Comparison of ENCODE assay signal across 8 cellular contexts in the genomic region with DNA sequence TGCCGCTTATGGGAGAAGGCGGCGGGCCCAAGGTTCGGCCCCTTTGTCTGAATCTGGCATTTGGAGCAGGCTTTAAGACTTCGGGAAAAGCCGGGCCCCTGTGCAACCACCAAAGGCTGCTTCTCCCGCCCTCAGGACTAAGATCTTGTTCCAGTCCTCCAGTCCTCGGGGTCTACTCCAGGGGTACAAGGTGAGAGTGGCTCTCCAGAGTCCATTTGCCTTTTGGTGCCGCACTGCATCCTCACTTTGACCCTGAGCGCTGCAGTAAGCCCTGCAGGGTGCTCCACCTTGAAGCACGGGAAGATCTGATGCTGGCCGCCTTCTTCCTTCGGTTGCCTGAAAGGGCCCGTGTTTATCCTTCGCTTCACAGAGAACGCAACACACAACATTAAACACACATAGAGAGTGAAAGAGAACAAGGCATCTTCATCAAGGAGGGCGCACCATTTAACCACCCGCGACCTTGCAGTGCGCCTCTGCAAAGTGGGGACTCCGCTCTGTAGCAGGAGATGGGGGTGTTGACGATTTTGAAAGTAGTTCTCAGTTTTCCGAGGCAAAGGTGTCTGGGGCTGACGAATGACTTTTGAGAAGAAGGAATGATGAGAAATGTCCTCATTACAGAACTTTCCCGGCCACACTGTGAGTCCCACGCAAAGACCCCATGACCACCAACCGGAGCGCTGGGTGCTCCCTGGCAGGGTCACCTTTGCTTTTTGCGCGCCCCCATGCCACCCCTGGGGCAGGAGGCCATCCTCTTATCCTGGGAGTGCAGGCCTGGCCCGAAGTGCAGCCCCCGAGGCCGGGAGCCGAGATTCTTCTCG. TPM values are rescaled to one million over a fixed set of nuclear protein-coding genes. Genes with fewer than 3 reads are reported as not detected.
DNase-seq lines count a peak whose midpoint lies in the region; ATAC-seq and TF ChIP-seq lines count a peak whose summit lies in the region.

No MANE protein-coding gene starts in this region.

- H2BK15ac ChIP-seq in IMR-90 (ENCODE audit: low read depth, low read length), result no peak overlapping the region

- ATAC-seq in IMR-90 (ENCODE audit: low read depth), result no peak

- no peaks in the 10 kb centered on the region for H3K79me2 ChIP-seq in neural cell (replicated peaks; ENCODE audit: insufficient read depth, low read length)

- no peak for TF ChIP-seq EP300 in neural cell (conservative IDR thresholded peaks at IDR 0.05; ENCODE audit: poor library complexity, severe bottlenecking)

- dilution Hi-C loops in IMR-90 (cut with HindIII; ENCODE audit: low sequenced_read_pairs, unreplicated experiment), result no loop called here

- H4K20me1 ChIP-seq in IMR-90 (ENCODE audit: insufficient read depth, low read length), result no peaks in the 10 kb centered on the region
- H4K20me1 ChIP-seq in neural cell (ENCODE audit: insufficient read depth), result no peaks in the 10 kb centered on the region

- H2AK5ac ChIP-seq in IMR-90 (ENCODE audit: low read depth, low read length), result no peak overlapping the region

- H4K5ac ChIP-seq in IMR-90 (ENCODE audit: low read depth, low read length), result no peak overlapping the region

- H4K91ac ChIP-seq in IMR-90 (ENCODE audit: insufficient read depth, low read depth, low read length), result no peak overlapping the region

- intact Hi-C loops in IMR-90 (cut with micrococcal nuclease), result no loop called here
- intact Hi-C loops in dendritic cell treated with granulocyte-macrophage colony-stimulating factor and Interleukin-4, amounts not matched to agents 40 ng/mL and 50 ng/mL, for 4 days (cut with micrococcal nuclease), result loop anchor here (2.0 kb wide), 1 partner anchor 25 kb away; a partner anchor contains a TSS

- H3K9ac ChIP-seq in IMR-90 (ENCODE audit: low read depth, low read length), result no peak overlapping the region
- H3K9ac ChIP-seq in neural cell (ENCODE audit: low read length), result no peak overlapping the region

- H3K23ac ChIP-seq in IMR-90 (ENCODE audit: low read depth, low read length), result no peak overlapping the region

- H3K56ac ChIP-seq in IMR-90 (ENCODE audit: extremely low read depth, insufficient read depth, low read length), result no peak overlapping the region

- H3K27ac ChIP-seq in AG04450 (ENCODE audit: low read depth, low read length), result no peak overlapping the region
- no peak overlapping the region for H3K27ac ChIP-seq in IMR-90 (ENCODE audit: insufficient read depth, low read length)
- no peak overlapping the region for H3K27ac ChIP-seq in neural cell (ENCODE audit: low read length)

- H3K9me3 Mint-ChIP-seq in dendritic cell treated with granulocyte-macrophage colony-stimulating factor and Interleukin-4, amounts not matched to agents 40 ng/mL and 50 ng/mL, for 4 days, result peaks cover 14% of the 10 kb centered on the region

- H3K4ac ChIP-seq in IMR-90 (ENCODE audit: low read depth, low read length), result no peak overlapping the region

- H3K36me3 Mint-ChIP-seq in dendritic cell treated with granulocyte-macrophage colony-stimulating factor and Interleukin-4, amounts not matched to agents 40 ng/mL and 50 ng/mL, for 4 days (ENCODE audit: low read depth), result peaks cover 36% of the 10 kb centered on the region

- peaks cover 4% of the 10 kb centered on the region for H3K4me1 ChIP-seq in IMR-90 (ENCODE audit: control insufficient read depth, insufficient read depth, low read length)

- no peak for DNase-seq in AG04450 (ENCODE audit: low read depth, low spot score)
- no peak for DNase-seq in IMR-90
- no peak for DNase-seq in DMS53 (lab: John Stamatoyannopoulos, UW)
- DNase-seq in cerebellar nuclear complex (lab: John Stamatoyannopoulos, UW), result no peak
- DNase-seq in OCI-M1 (lab: John Stamatoyannopoulos, UW), result no peak
- no peak for DNase-seq in UCSD-AML1 (lab: John Stamatoyannopoulos, UW; ENCODE audit: unreplicated experiment)

- no peak overlapping the region for H2BK120ac ChIP-seq in IMR-90 (ENCODE audit: low read depth, low read length)

- peak overlapping the region; percentile 75 for H3K4me3 Mint-ChIP-seq in dendritic cell treated with granulocyte-macrophage colony-stimulating factor and Interleukin-4, amounts not matched to agents 40 ng/mL and 50 ng/mL, for 4 days

- no peak for TF ChIP-seq RAD21 in IMR-90 (IDR thresholded peaks at IDR 0.05; ENCODE audit: low read length)
- TF ChIP-seq RAD21 in neural cell (conservative IDR thresholded peaks at IDR 0.05), result no peak

- in situ Hi-C loops in IMR-90 (cut with MboI; ENCODE audit: low sequenced_read_pairs), result loop anchor here (25.0 kb wide), 1 partner anchor 355 kb away; no protein-coding TSS in a partner anchor

- no peaks in the 10 kb centered on the region for H3K36me3 ChIP-seq in IMR-90 (ENCODE audit: control insufficient read depth, insufficient read depth, low read length)
- H3K36me3 ChIP-seq in neural cell (ENCODE audit: insufficient read depth, low read length), result no peaks in the 10 kb centered on the region

- H3K79me1 ChIP-seq in IMR-90 (ENCODE audit: low read depth in 1 of 2, low read length in 2 of 2), result no peaks in the 10 kb centered on the region

- no TSS peak for BruUV-seq in IMR-90 (replicated peaks; lab: Mats Ljungman, UMichigan)

- 32% methylated on average over 14 of the region's 35 CpGs; no CpG with 5 or more reads in 1 of the 2 experiments for WGBS in IMR-90 (ENCODE audit: extremely low coverage in 2 of 2, insufficient read length in 1 of 2), 2 experiments

- no peak overlapping the region for H3K27ac Mint-ChIP-seq in dendritic cell treated with granulocyte-macrophage colony-stimulating factor and Interleukin-4, amounts not matched to agents 40 ng/mL and 50 ng/mL, for 4 days

- CTCF ChIA-PET in AG04450 (lab: Charles Lee) (no interaction called here), IMR-90 (lab: Yijun Ruan, JAX) (no interaction called here)

- H2AFZ ChIP-seq in IMR-90 (replicated peaks; ENCODE audit: low read length, poor library complexity) (peak overlapping the region; percentile 19), neural cell (ENCODE audit: low read depth, low read length) (no peak overlapping the region)

- H3K18ac ChIP-seq in IMR-90 (ENCODE audit: low read depth, low read length), result no peak overlapping the region

- peak overlapping the region; percentile 58; the same call in 1 of the 2 replicates for H3K4me3 ChIP-seq in AG04450 (ENCODE audit: low read depth, low read length)
- no peak overlapping the region for H3K4me3 ChIP-seq in IMR-90 (ENCODE audit: insufficient read depth, low read depth, low read length)
- peak overlapping the region; percentile 69 for H3K4me3 ChIP-seq in neural cell (ENCODE audit: low read length)

- peaks cover 38% of the 10 kb centered on the region for H3K4me1 Mint-ChIP-seq in dendritic cell treated with granulocyte-macrophage colony-stimulating factor and Interleukin-4, amounts not matched to agents 40 ng/mL and 50 ng/mL, for 4 days (ENCODE audit: low read depth)

- TF ChIP-seq POLR2A in IMR-90 (IDR thresholded peaks at IDR 0.05; ENCODE audit: low read depth, low read length), result no peak

- POLR2A ChIA-PET in AG04450 (lab: Yijun Ruan, JAX), result no interaction called here
- POLR2A ChIA-PET in IMR-90 (lab: Charles Lee; ENCODE audit: unreplicated experiment), result no interaction called here

- H3K14ac ChIP-seq in IMR-90 (replicated peaks; ENCODE audit: low read depth, low read length), result no peak overlapping the region

- no peak overlapping the region for H2BK20ac ChIP-seq in IMR-90 (ENCODE audit: low read depth, low read length)

- H4K8ac ChIP-seq in IMR-90 (ENCODE audit: low read depth in 2 of 2, low read length in 2 of 2), result no peak overlapping the region

- H3K27me3 Mint-ChIP-seq in dendritic cell treated with granulocyte-macrophage colony-stimulating factor and Interleukin-4, amounts not matched to agents 40 ng/mL and 50 ng/mL, for 4 days, result peaks cover 15% of the 10 kb centered on the region

- H3K9me1 ChIP-seq in IMR-90 (ENCODE audit: insufficient read depth, low read length), result no peaks in the 10 kb centered on the region

- no peaks in the 10 kb centered on the region for H3K9me2 ChIP-seq in neural cell (ENCODE audit: insufficient read depth, low read length)

- H2AK9ac ChIP-seq in IMR-90 (replicated peaks; ENCODE audit: low read depth, low read length, poor library complexity), result no peak overlapping the region

- no peak for TF ChIP-seq CTCF in AG04450 (IDR thresholded peaks at IDR 0.05; ENCODE audit: low read depth, low read length)
- TF ChIP-seq CTCF in IMR-90 (conservative IDR thresholded peaks at IDR 0.05; ENCODE audit: low read depth, low read length), result no peak
- no peak for TF ChIP-seq CTCF in neural cell (IDR thresholded peaks at IDR 0.05; ENCODE audit: poor library complexity, severe bottlenecking)

- H3K9me3 ChIP-seq in AG04450 (ENCODE audit: control insufficient read depth, insufficient read depth, low read length) (peaks cover 3% of the 10 kb centered on the region), IMR-90 (ENCODE audit: control insufficient read depth, insufficient read depth, low read length) (no peaks in the 10 kb centered on the region), neural cell (ENCODE audit: low read length) (peaks cover 4% of the 10 kb centered on the region)

- no peaks in the 10 kb centered on the region for H3F3A ChIP-seq in neural cell (ENCODE audit: insufficient read depth, low read length, poor library complexity, severe bottlenecking)

- H2BK5ac ChIP-seq in IMR-90 (ENCODE audit: low read depth, low read length, poor library complexity, severe bottlenecking), result no peak overlapping the region

- no peak overlapping the region; the same call in 1 of the 2 replicates for H3K4me2 ChIP-seq in IMR-90 (ENCODE audit: low read depth, low read length)
- H3K4me2 ChIP-seq in neural cell (ENCODE audit: low read length), result peak overlapping the region; percentile 30

- H3K27me3 ChIP-seq in AG04450 (ENCODE audit: control insufficient read depth, insufficient read depth, low read length) (peaks cover 47% of the 10 kb centered on the region), IMR-90 (ENCODE audit: control insufficient read depth, insufficient read depth, low read length) (peaks cover 41% of the 10 kb centered on the region), neural cell (ENCODE audit: insufficient read depth, low read depth, low read length) (peaks cover 51% of the 10 kb centered on the region)

RNA-seq across cellular contexts. Expression of a gene that starts 1.0 kb away (rescaled TPM):
- polyA plus RNA-seq in AG04450 (2011; rRNA removed) (0.15 and 0.17 TPM in 2 replicates), IMR-90 (2012; rRNA removed) (0.73 and 0.86 TPM in 2 replicates), neural cell (5.8 and 6.5 TPM in 2 replicates)
- polyA minus RNA-seq in AG04450 (2011; rRNA and poly(A)+ RNA removed), result 0.14 TPM in 1 of 2 replicates, not detected in the other
- total RNA-seq in IMR-90 (2012; rRNA removed), result under 0.01 and 0.18 TPM in 2 replicates
- 0.34 and 1.1 TPM in 2 replicates for polyA plus RNA-seq in IMR-90 (2012; cell fraction: cytosol; rRNA removed)
- polyA plus RNA-seq in IMR-90 (2012; cell fraction: nucleus; rRNA removed; ENCODE audit: low replicate concordance), result 2.6 and 3.5 TPM in 2 replicates
- polyA minus RNA-seq in neural cell, result 4.9 and 6.9 TPM in 2 replicates

RNA-seq across cellular contexts. Expression of a gene that starts 25.3 kb away (rescaled TPM):
- polyA plus RNA-seq in AG04450 (2011; rRNA removed) (77.3 and 89.7 TPM in 2 replicates), IMR-90 (2012; rRNA removed) (69.7 and 73.6 TPM in 2 replicates), neural cell (138 and 145 TPM in 2 replicates)
- polyA minus RNA-seq in AG04450 (2011; rRNA and poly(A)+ RNA removed), result 56.7 and 70.6 TPM in 2 replicates
- 42.8 and 71.4 TPM in 2 replicates for total RNA-seq in IMR-90 (2012; rRNA removed)
- 18.8 and 26.7 TPM in 2 replicates for polyA plus RNA-seq in IMR-90 (2012; cell fraction: cytosol; rRNA removed)
- 13.1 and 47.9 TPM in 2 replicates for polyA plus RNA-seq in IMR-90 (2012; cell fraction: nucleus; rRNA removed; ENCODE audit: low replicate concordance)
- polyA minus RNA-seq in neural cell, result 88.6 and 101 TPM in 2 replicates
